Comparison of ENCODE assay signal across 8 cellular contexts in the genomic region with DNA sequence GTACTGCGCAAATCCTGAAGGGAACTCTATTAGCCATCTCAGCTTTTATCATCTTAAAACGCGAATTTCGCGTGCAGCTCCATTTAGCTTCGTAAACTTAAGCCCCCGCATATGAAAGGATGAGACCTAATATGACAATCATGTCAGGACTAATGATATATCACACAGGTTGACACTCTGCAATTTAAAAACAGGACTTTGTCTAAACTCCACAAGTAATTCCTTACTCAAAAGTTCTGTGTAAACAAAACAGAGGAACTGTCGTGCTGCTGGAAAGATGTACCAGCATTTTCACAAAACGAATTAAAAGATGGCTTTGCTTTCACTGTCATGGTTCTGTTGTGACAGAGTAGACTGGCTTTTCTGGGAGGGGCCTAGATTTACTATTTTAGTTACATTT. TPM values are rescaled to one million over a fixed set of nuclear protein-coding genes. Genes with fewer than 3 reads are reported as not detected.
A peak's percentile ranks its signal among the peaks of the same experiment; 100 is the strongest.
DNase-seq lines count a peak whose midpoint lies in the region; ATAC-seq and TF ChIP-seq lines count a peak whose summit lies in the region.

No MANE protein-coding gene starts in this region.

- peaks cover 4% of the 10 kb centered on the region for H3F3A ChIP-seq in neural cell (ENCODE audit: insufficient read depth, low read length, poor library complexity, severe bottlenecking)

- H3K9me2 ChIP-seq in neural cell (ENCODE audit: insufficient read depth, low read length): no peaks in the 10 kb centered on the region

- H3K4me1 ChIP-seq in NT2/D1 (ENCODE audit: insufficient read depth, insufficient read length): no peaks in the 10 kb centered on the region
- peaks cover 3% of the 10 kb centered on the region for H3K4me1 ChIP-seq in effector memory CD4-positive, alpha-beta T cell (ENCODE audit: control insufficient read depth, insufficient read depth, low read length, poor library complexity, severe bottlenecking)

- no peak overlapping the region for H3K9ac ChIP-seq in NT2/D1 (ENCODE audit: insufficient read length, low read depth)
- H3K9ac ChIP-seq in neural cell (ENCODE audit: low read length): no peak overlapping the region

- TF ChIP-seq RAD21 in neural cell (conservative IDR thresholded peaks at IDR 0.05): no peak

- H3K27me3 ChIP-seq in NT2/D1 (ENCODE audit: insufficient read depth, insufficient read length): no peaks in the 10 kb centered on the region
- no peaks in the 10 kb centered on the region for H3K27me3 ChIP-seq in effector memory CD4-positive, alpha-beta T cell (replicated peaks; ENCODE audit: control insufficient read depth, insufficient read depth, low read length, poor library complexity, severe bottlenecking)
- peaks cover 36% of the 10 kb centered on the region for H3K27me3 ChIP-seq in neural cell (ENCODE audit: insufficient read depth, low read depth, low read length)

- no peak overlapping the region for H2AFZ ChIP-seq in neural cell (ENCODE audit: low read depth, low read length)

- TF ChIP-seq CTCF in neural cell (IDR thresholded peaks at IDR 0.05; ENCODE audit: poor library complexity, severe bottlenecking): no peak

- no peaks in the 10 kb centered on the region for H4K20me1 ChIP-seq in neural cell (ENCODE audit: insufficient read depth)

- H3K4me2 ChIP-seq in neural cell (ENCODE audit: low read length): no peak overlapping the region

- H3K27ac ChIP-seq in effector memory CD4-positive, alpha-beta T cell (ENCODE audit: insufficient read depth, low read length, poor library complexity, severe bottlenecking): no peak overlapping the region
- no peak overlapping the region for H3K27ac ChIP-seq in neural cell (ENCODE audit: low read length)

- H3K4me3 ChIP-seq in NT2/D1 (ENCODE audit: insufficient read length, low read depth) (peak overlapping the region; percentile 42), neural cell (ENCODE audit: low read length) (peak overlapping the region; percentile 78)
- peak overlapping the region; percentile 78 for H3K4me3 ChIP-seq in effector memory CD4-positive, alpha-beta T cell (ENCODE audit: insufficient read depth, low read depth, low read length, poor library complexity, severe bottlenecking)

- ATAC-seq in HG03196 (IDR thresholded peaks at IDR 0.05; ENCODE audit: unreplicated experiment): no peak

- TF ChIP-seq EP300 in neural cell (conservative IDR thresholded peaks at IDR 0.05; ENCODE audit: poor library complexity, severe bottlenecking): no peak

- no peaks in the 10 kb centered on the region for H3K79me2 ChIP-seq in neural cell (replicated peaks; ENCODE audit: insufficient read depth, low read length)

- H3K36me3 ChIP-seq in NT2/D1 (ENCODE audit: insufficient read depth, insufficient read length, low read length): no peaks in the 10 kb centered on the region
- no peaks in the 10 kb centered on the region for H3K36me3 ChIP-seq in effector memory CD4-positive, alpha-beta T cell (ENCODE audit: control insufficient read depth, insufficient read depth, low read length)
- H3K36me3 ChIP-seq in neural cell (ENCODE audit: insufficient read depth, low read length): no peaks in the 10 kb centered on the region

- DNase-seq in CD1c-positive myeloid dendritic cell (ENCODE audit: extremely low spot score) (peak; percentile 20), NT2/D1 (ENCODE audit: low read depth, low spot score) (no peak), iPS-NIHi7 (ENCODE audit: extremely low spot score) (no peak), SIG-M5 treated with dmso at 0.1 percent for 504 hours (lab: John Stamatoyannopoulos, UW; ENCODE audit: unreplicated experiment) (no peak), NCI-H2196 treated with DMSO at 0.1 percent for 48 hours (lab: John Stamatoyannopoulos, UW; ENCODE audit: unreplicated experiment) (no peak)
- DNase-seq in effector memory CD4-positive, alpha-beta T cell: no peak

- H3K9me3 ChIP-seq in NT2/D1 (ENCODE audit: insufficient read depth, low read length) (no peaks in the 10 kb centered on the region), neural cell (ENCODE audit: low read length) (no peaks in the 10 kb centered on the region)
- no peaks in the 10 kb centered on the region for H3K9me3 ChIP-seq in effector memory CD4-positive, alpha-beta T cell (ENCODE audit: control insufficient read depth, low read length)

TF ChIP-seq in neural cell, 6 proteins besides CTCF, POLR2A, EP300 and RAD21:
- no peak for TF ChIP-seq EZH2 (IDR thresholded peaks at IDR 0.05; ENCODE audit: borderline replicate concordance, insufficient read depth, low read length, poor library complexity, severe bottlenecking)
- no peak for TF ChIP-seq SMC3 (conservative IDR thresholded peaks at IDR 0.05; ENCODE audit: poor library complexity)
- no peak for TF ChIP-seq POLR2AphosphoS5 (IDR thresholded peaks at IDR 0.05)
- TF ChIP-seq, protein P1, sequence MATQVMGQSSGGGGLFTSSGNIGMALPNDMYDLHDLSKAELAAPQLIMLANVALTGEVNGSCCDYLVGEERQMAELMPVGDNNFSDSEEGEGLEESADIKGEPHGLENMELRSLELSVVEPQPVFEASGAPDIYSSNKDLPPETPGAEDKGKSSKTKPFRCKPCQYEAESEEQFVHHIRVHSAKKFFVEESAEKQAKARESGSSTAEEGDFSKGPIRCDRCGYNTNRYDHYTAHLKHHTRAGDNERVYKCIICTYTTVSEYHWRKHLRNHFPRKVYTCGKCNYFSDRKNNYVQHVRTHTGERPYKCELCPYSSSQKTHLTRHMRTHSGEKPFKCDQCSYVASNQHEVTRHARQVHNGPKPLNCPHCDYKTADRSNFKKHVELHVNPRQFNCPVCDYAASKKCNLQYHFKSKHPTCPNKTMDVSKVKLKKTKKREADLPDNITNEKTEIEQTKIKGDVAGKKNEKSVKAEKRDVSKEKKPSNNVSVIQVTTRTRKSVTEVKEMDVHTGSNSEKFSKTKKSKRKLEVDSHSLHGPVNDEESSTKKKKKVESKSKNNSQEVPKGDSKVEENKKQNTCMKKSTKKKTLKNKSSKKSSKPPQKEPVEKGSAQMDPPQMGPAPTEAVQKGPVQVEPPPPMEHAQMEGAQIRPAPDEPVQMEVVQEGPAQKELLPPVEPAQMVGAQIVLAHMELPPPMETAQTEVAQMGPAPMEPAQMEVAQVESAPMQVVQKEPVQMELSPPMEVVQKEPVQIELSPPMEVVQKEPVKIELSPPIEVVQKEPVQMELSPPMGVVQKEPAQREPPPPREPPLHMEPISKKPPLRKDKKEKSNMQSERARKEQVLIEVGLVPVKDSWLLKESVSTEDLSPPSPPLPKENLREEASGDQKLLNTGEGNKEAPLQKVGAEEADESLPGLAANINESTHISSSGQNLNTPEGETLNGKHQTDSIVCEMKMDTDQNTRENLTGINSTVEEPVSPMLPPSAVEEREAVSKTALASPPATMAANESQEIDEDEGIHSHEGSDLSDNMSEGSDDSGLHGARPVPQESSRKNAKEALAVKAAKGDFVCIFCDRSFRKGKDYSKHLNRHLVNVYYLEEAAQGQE (IDR thresholded peaks at IDR 0.05; ENCODE audit: borderline replicate concordance): no peak
- TF ChIP-seq MXI1 (conservative IDR thresholded peaks at IDR 0.05; ENCODE audit: poor library complexity, severe bottlenecking): no peak
- no peak for TF ChIP-seq TAF1 (IDR thresholded peaks at IDR 0.05; ENCODE audit: low read depth)
TF ChIP-seq in neural cell: peak in this region for 0.

RNA-seq across cellular contexts. Expression of a gene that starts 0.7 kb away (rescaled TPM):
- polyA plus RNA-seq in neural cell: 2.2 and 2.5 TPM in 2 replicates
- 1.7 and 2.0 TPM in 2 replicates for polyA minus RNA-seq in neural cell

RNA-seq across cellular contexts. Expression of a gene that starts 0.9 kb away (rescaled TPM):
- 0.14 and 0.79 TPM in 2 replicates for polyA plus RNA-seq in neural cell
- polyA minus RNA-seq in neural cell: 3.4 and 4.4 TPM in 2 replicates
